In the genomic region with DNA sequence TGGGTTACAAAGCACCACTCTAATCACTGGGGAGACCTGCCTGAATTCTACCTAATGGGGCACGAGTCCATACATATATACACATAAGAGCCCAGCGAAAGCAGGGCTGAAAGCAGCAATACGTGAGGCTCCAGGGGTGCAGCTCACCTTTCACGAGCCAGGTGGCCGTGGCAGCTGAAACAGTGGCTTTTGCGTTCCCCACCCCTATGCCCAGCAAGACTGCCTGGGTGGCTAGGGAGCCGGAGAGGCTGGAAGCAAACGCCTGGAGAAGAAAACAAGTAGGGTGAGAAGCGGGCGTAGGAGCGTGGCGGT, we compare ENCODE assay signal across 8 cellular contexts. TPM values are rescaled to one million over a fixed set of nuclear protein-coding genes. Genes with fewer than 3 reads are reported as not detected.
DNase-seq lines count a peak whose midpoint lies in the region; ATAC-seq and TF ChIP-seq lines count a peak whose summit lies in the region.

No MANE protein-coding gene starts in this region.

- H3K27ac Mint-ChIP-seq in brain: peak overlapping the region; percentile 68 to 99 (median 97)

- TF ChIP-seq CTCF in DND-41 (IDR thresholded peaks at IDR 0.05; ENCODE audit: borderline replicate concordance, extremely low read depth, low read length, poor library complexity, severe bottlenecking) (no peak), brain (conservative IDR thresholded peaks at IDR 0.05) (no peak), mucosa of descending colon (IDR thresholded peaks at IDR 0.05) (no peak), GM13976 (IDR thresholded peaks at IDR 0.05; ENCODE audit: borderline replicate concordance, control extremely low read depth, extremely low read depth, insufficient read depth, missing control alignments) (no peak)

- H4K20me1 ChIP-seq in DND-41 (ENCODE audit: insufficient read depth, low read length): no peaks in the 10 kb centered on the region

- no peaks in the 10 kb centered on the region for H3K27me3 ChIP-seq in DND-41 (ENCODE audit: insufficient read depth, low read length, poor library complexity)

- DNase-seq in DND-41 (no peak), mucosa of descending colon (peak in 1 of 3 donors; percentile 42), GM13976 (ENCODE audit: low spot score) (no peak), GM19240 (ENCODE audit: insufficient read length, low spot score) (no peak)
- no peak for DNase-seq in effector CD8-positive, alpha-beta T cell (lab: John Stamatoyannopoulos, UW)

- H3K79me2 ChIP-seq in DND-41 (ENCODE audit: insufficient read depth, low read length): peaks cover 32% of the 10 kb centered on the region

- peak overlapping the region; percentile 88 to 89; a peak in 3 of 4 replicates for H3K4me3 ChIP-seq in DND-41 (ENCODE audit: low read depth in 1 of 2, low read length in 2 of 2)
- H3K4me3 ChIP-seq in mucosa of descending colon: peak overlapping the region; percentile 100

- H3K9me3 Mint-ChIP-seq in brain: peaks cover 0 to 3% (median 0%) of the 10 kb centered on the region in 5 experiments

- peaks cover 22% of the 10 kb centered on the region for H3K36me3 ChIP-seq in DND-41 (ENCODE audit: insufficient read depth, low read length)
- no peaks in the 10 kb centered on the region for H3K36me3 ChIP-seq in mucosa of descending colon (ENCODE audit: low read depth)

- H3K4me1 Mint-ChIP-seq in brain: peaks cover 50% of the 10 kb centered on the region

- intact Hi-C loops in mucosa of descending colon (cut with DNase I, micrococcal nuclease): no loop called here

- H3K4me1 ChIP-seq in DND-41 (ENCODE audit: insufficient read depth, low read length): peaks cover 34% of the 10 kb centered on the region
- peaks cover 25% of the 10 kb centered on the region for H3K4me1 ChIP-seq in mucosa of descending colon (ENCODE audit: low read depth)

- H3K27ac ChIP-seq in DND-41 (ENCODE audit: low read length): peak overlapping the region; percentile 88

- H3K9me3 ChIP-seq in DND-41 (ENCODE audit: insufficient read depth, low read length, severe bottlenecking) (no peaks in the 10 kb centered on the region), mucosa of descending colon (no peaks in the 10 kb centered on the region)

- peak overlapping the region; percentile 72 for H2AFZ ChIP-seq in DND-41 (ENCODE audit: low read depth, low read length)

- peak overlapping the region; percentile 85 for H3K9ac ChIP-seq in DND-41 (ENCODE audit: low read depth, low read length)

- in situ Hi-C loops in GM13976 (cut with MboI; ENCODE audit: low sequenced_read_pairs, unreplicated experiment): loop anchor here (25.0 kb wide), 1 partner anchor 205 kb away; a partner anchor contains a TSS

- H3K36me3 Mint-ChIP-seq in brain: no peaks in the 10 kb centered on the region

- H3K27me3 Mint-ChIP-seq in brain: peaks cover 23% of the 10 kb centered on the region

- ATAC-seq in DND-41 (ENCODE audit: insufficient read depth, low read depth): no peak; the same call in 1 of the 3 replicates
- ATAC-seq in HG03354 (IDR thresholded peaks at IDR 0.05; ENCODE audit: poor library complexity, severe bottlenecking, unreplicated experiment): peak; percentile 19
- peak; percentile 34 for ATAC-seq in mucosa of descending colon
- no peak for ATAC-seq in HG02870 (IDR thresholded peaks at IDR 0.05; ENCODE audit: unreplicated experiment)

- peak overlapping the region; percentile 95 to 99 (median 97) for H3K4me3 Mint-ChIP-seq in brain

- peak overlapping the region; percentile 92 for H3K4me2 ChIP-seq in DND-41 (ENCODE audit: insufficient read depth, low read length)

RNA-seq across cellular contexts. Expression of gene RUSF1, which starts 0.6 kb away (rescaled TPM):
- polyA plus RNA-seq in brain (ENCODE audit: insufficient read depth, low read depth, low replicate concordance): 103 TPM
- total RNA-seq in mucosa of descending colon: 10 to 100 TPM; 48.3 to 66.7 (median 51.7) TPM

RNA-seq across cellular contexts. Expression of gene AHSP, which starts 20.1 kb away (rescaled TPM):
- polyA plus RNA-seq in brain (ENCODE audit: insufficient read depth, low read depth, low replicate concordance): not detected
- not detected for total RNA-seq in mucosa of descending colon

RNA-seq across cellular contexts. Expression of gene SLC5A2, which starts 24.6 kb away (rescaled TPM):
- 3.7 TPM for polyA plus RNA-seq in brain (ENCODE audit: insufficient read depth, low read depth, low replicate concordance)
- under 1 TPM in 2 of 3 donors, not detected in 1; 0.47 to 0.70 TPM for total RNA-seq in mucosa of descending colon

RNA-seq across cellular contexts. Expression of gene TGFB1I1, which starts 35.6 kb away (rescaled TPM):
- 15.8 TPM for polyA plus RNA-seq in brain (ENCODE audit: insufficient read depth, low read depth, low replicate concordance)
- total RNA-seq in mucosa of descending colon: 100 to 1,000 TPM in 1 of 3 donors, 10 to 100 TPM in 1, 1 to 10 TPM in 1; 7.8 to 227 (median 26.1) TPM

RNA-seq across cellular contexts. Expression of gene ARMC5, which starts 48.3 kb away (rescaled TPM):
- 19.2 TPM for polyA plus RNA-seq in brain (ENCODE audit: insufficient read depth, low read depth, low replicate concordance)
- total RNA-seq in mucosa of descending colon: 1 to 10 TPM; 8.3 to 9.9 (median 8.5) TPM

Comparison
In these comparisons a context has a peak if more than half of its experiments do, and no peak if none do; other contexts are left out.
1. ATAC-seq: peak in HG03354 (single experiment) and mucosa of descending colon (single experiment); none in DND-41 (single experiment) and HG02870 (single experiment).